ENCODE assay signal across 11 cellular contexts in the genomic region with DNA sequence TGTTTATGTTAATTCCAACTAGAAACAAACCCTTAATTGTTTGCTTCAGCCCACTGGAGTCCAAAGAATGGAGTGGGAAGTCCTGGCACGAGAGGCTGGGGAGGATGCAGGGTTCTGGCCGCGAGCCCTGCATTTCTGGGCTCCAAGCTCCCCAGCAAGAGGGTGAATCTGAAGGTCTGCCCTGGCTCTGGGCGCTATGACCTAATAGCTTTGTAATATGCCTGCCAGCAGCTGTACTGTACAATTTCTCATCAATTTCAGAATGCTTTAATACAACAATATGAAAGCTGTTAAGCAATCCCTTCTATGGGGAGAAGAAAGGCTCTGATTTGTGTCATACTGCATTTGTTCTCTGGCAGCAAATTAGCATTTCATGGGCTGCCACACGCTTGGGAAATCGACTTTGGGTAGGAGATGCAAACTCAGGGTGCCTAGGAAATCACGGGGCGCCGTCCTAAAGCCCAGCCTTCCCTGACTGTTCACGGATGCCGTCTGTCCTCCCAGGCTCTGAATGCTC. TPM values are rescaled to one million over a fixed set of nuclear protein-coding genes. Genes with fewer than 3 reads are reported as not detected.
A peak's percentile ranks its signal among the peaks of the same experiment; 100 is the strongest.
DNase-seq lines count a peak whose midpoint lies in the region; ATAC-seq and FAIRE-seq lines count a peak whose summit lies in the region.
"Had no signal": no experiment of that assay in that cellular context is flagged by ENCODE, and none has a peak within 500 bp of the region (broad histone marks: within the 10 kb centered on the region; RNA-seq: fewer than 3 reads in every experiment).

No MANE protein-coding gene starts in this region.

- H3K27me3 ChIP-seq in ACC112 (ENCODE audit: insufficient read depth, low read length): no peaks in the 10 kb centered on the region
- H3K27me3 ChIP-seq: neural progenitor cell had no signal

- H2AFZ ChIP-seq in ACC112 (ENCODE audit: low read length, unreplicated experiment): no peak overlapping the region
- H2AFZ ChIP-seq: neural progenitor cell had no signal

- CTCF ChIA-PET in activated CD4-positive, alpha-beta memory T cell treated with anti-CD3 and anti-CD28 coated beads, Interleukin-2, amount 10 ng/mL, durations not matched to agents 7 days and 5 days (lab: Charles Lee): interaction anchor here (0.5 to 1.1 kb wide), 2 partner anchors 96 to 166 kb away, joined by 3 read pairs; no protein-coding TSS in a partner anchor

- peaks cover 4% of the 10 kb centered on the region for H3K4me1 ChIP-seq in ACC112 (ENCODE audit: control insufficient read depth, insufficient read depth, low read length, unreplicated experiment)
- H3K4me1 ChIP-seq: neural progenitor cell had no signal

- no peak overlapping the region for H3K27ac Mint-ChIP-seq in activated CD4-positive, alpha-beta memory T cell treated with anti-CD3 and anti-CD28 coated beads, Interleukin-2, amount 10 ng/mL, durations not matched to agents 7 days and 5 days
- H3K27ac Mint-ChIP-seq: neural progenitor cell had no signal

- H3K4me3 ChIP-seq in ACC112 (ENCODE audit: low read depth, low read length): no peak overlapping the region
- H3K4me3 ChIP-seq: neural progenitor cell had no signal

- DNase-seq in frontal cortex (ENCODE audit: low spot score in 2 of 2) (peak; percentile 62 to 74), occipital lobe (lab: John Stamatoyannopoulos, UW) (peak; percentile 46), NCI-H524 treated with DMSO at 0.1 percent for 48 hours (lab: John Stamatoyannopoulos, UW) (no peak)
- no peak for DNase-seq in activated CD4-positive, alpha-beta memory T cell treated with anti-CD3 and anti-CD28 coated beads, Interleukin-2, amount 10 ng/mL, durations not matched to agents 7 days and 5 days
- DNase-seq: cerebellar nuclear complex, T-helper 1 cell had no signal

- peaks cover 63% of the 10 kb centered on the region for H3K36me3 Mint-ChIP-seq in activated CD4-positive, alpha-beta memory T cell treated with anti-CD3 and anti-CD28 coated beads, Interleukin-2, amount 10 ng/mL, durations not matched to agents 7 days and 5 days (ENCODE audit: low read depth)

- POLR2A ChIA-PET in activated CD4-positive, alpha-beta memory T cell treated with anti-CD3 and anti-CD28 coated beads, Interleukin-2, amount 10 ng/mL, durations not matched to agents 7 days and 5 days (lab: Charles Lee): no interaction called here

- H3K4me3 Mint-ChIP-seq in activated CD4-positive, alpha-beta memory T cell treated with anti-CD3 and anti-CD28 coated beads, Interleukin-2, amount 10 ng/mL, durations not matched to agents 7 days and 5 days: no peak overlapping the region
- H3K4me3 Mint-ChIP-seq: neural progenitor cell had no signal

- H3K4me1 Mint-ChIP-seq in activated CD4-positive, alpha-beta memory T cell treated with anti-CD3 and anti-CD28 coated beads, Interleukin-2, amount 10 ng/mL, durations not matched to agents 7 days and 5 days: no peaks in the 10 kb centered on the region
- H3K4me1 Mint-ChIP-seq: neural progenitor cell had no signal

- no peaks in the 10 kb centered on the region for H3K27me3 Mint-ChIP-seq in activated CD4-positive, alpha-beta memory T cell treated with anti-CD3 and anti-CD28 coated beads, Interleukin-2, amount 10 ng/mL, durations not matched to agents 7 days and 5 days

- no peaks in the 10 kb centered on the region for H3K79me2 ChIP-seq in ACC112 (ENCODE audit: control insufficient read depth, insufficient read depth, low read length, unreplicated experiment)

- H3K27ac ChIP-seq in ACC112 (ENCODE audit: low read depth, low read length): peak overlapping the region; percentile 37; the same call in 1 of the 2 replicates
- H3K27ac ChIP-seq in angular gyrus (ENCODE audit: low read depth, low read length): peak overlapping the region; percentile 72
- H3K27ac ChIP-seq: neural progenitor cell had no signal

- ATAC-seq in HG02973 (IDR thresholded peaks at IDR 0.05; ENCODE audit: unreplicated experiment) (no peak), HG02798 (IDR thresholded peaks at IDR 0.05; ENCODE audit: poor library complexity, unreplicated experiment) (no peak)

- H3K9me3 Mint-ChIP-seq in activated CD4-positive, alpha-beta memory T cell treated with anti-CD3 and anti-CD28 coated beads, Interleukin-2, amount 10 ng/mL, durations not matched to agents 7 days and 5 days: peaks cover 14% of the 10 kb centered on the region

- H3K36me3 ChIP-seq in ACC112 (ENCODE audit: insufficient read depth, low read length): peaks cover 27% of the 10 kb centered on the region

- peak; percentile 67 for FAIRE-seq in frontal cortex (lab: Jason Lieb, UNC)

RNA-seq across cellular contexts. Expression of gene NDEL1, which starts 43.8 kb away (rescaled TPM):
- total RNA-seq in frontal cortex (41.2 TPM), occipital lobe (47.7 TPM)
- total RNA-seq in activated CD4-positive, alpha-beta memory T cell treated with anti-CD3 and anti-CD28 coated beads, Interleukin-2, amount 10 ng/mL, durations not matched to agents 7 days and 5 days: 10 to 100 TPM; 63.5 to 64.0 TPM

Comparison
In these comparisons a context has a peak if more than half of its experiments do, and no peak if none do; other contexts are left out.
1. DNase-seq: peak in frontal cortex (2 of 2) and occipital lobe (single experiment); none in activated CD4-positive, alpha-beta memory T cell treated with anti-CD3 and anti-CD28 coated beads, Interleukin-2, amount 10 ng/mL, durations not matched to agents 7 days and 5 days (single experiment) and NCI-H524 treated with DMSO at 0.1 percent for 48 hours (single experiment).